9 cellular contexts compared by ENCODE assay signal in the genomic region with DNA sequence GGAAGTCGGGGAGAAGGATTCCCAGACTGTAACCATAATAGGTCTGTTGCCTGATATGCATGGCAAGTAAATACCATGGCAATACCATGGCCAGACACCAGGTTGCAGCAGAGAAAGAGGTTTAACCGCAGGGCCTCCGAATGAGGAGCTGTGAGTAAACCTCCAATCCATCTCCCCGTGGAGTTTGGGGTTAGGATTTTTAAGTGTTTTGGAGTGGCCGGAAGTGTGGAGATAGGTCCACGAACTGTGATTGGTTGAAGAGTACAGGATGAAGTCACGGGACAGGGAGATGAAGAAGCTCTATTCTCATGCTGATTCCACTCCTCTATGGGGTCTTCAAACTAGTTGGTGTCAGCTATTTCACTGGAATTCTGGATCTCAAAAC.
DNase-seq lines count a peak whose midpoint lies in the region; ATAC-seq, FAIRE-seq and TF ChIP-seq lines count a peak whose summit lies in the region.
"Had no signal": no experiment of that assay in that cellular context is flagged by ENCODE, and none has a peak within 500 bp of the region (broad histone marks: within the 10 kb centered on the region; RNA-seq: fewer than 3 reads in every experiment).

No MANE protein-coding gene starts in this region.

- no peak for TF ChIP-seq POLR2A in K562 (conservative IDR thresholded peaks at IDR 0.05)

- H3K79me2 ChIP-seq in MM.1S (ENCODE audit: low read length) (no peaks in the 10 kb centered on the region), K562 (ENCODE audit: control insufficient read depth, insufficient read depth, low read length) (no peaks in the 10 kb centered on the region)

- H3K27ac ChIP-seq in 22Rv1 (no peak overlapping the region), MM.1S (ENCODE audit: low read length) (no peak overlapping the region), K562 (ENCODE audit: extremely low read depth, low read depth, low read length) (no peak overlapping the region)
- H3K27ac ChIP-seq: neutrophil had no signal

- TF ChIP-seq CTCF in 22Rv1 (IDR thresholded peaks at IDR 0.05): peak; percentile 75
- TF ChIP-seq CTCF in GM12873 (IDR thresholded peaks at IDR 0.05; ENCODE audit: insufficient read depth, low read depth, low read length, missing control alignments): peak; percentile 74
- TF ChIP-seq CTCF in MM.1S (IDR thresholded peaks at IDR 0.05; ENCODE audit: low read length): peak; percentile 77
- TF ChIP-seq CTCF in K562 (IDR thresholded peaks at IDR 0.05 in 2 of 3, conservative IDR thresholded peaks at IDR 0.05 in 1 of 3; ENCODE audit: insufficient read depth in 2 of 3, low read depth in 1 of 3, low read length in 3 of 3): peak; percentile 72 to 81 (median 77)

- H3K27me3 ChIP-seq in MM.1S (replicated peaks; ENCODE audit: insufficient read depth, low read length): no peaks in the 10 kb centered on the region
- peaks cover 0 to 12% of the 10 kb centered on the region in 2 experiments; a peak in 2 of 5 replicates for H3K27me3 ChIP-seq in K562 (ENCODE audit: control insufficient read depth in 2 of 2, insufficient read depth in 2 of 2, low read length in 2 of 2)
- H3K27me3 ChIP-seq: neutrophil had no signal

- H3K9ac ChIP-seq in MM.1S (ENCODE audit: low read length): no peak overlapping the region
- no peak overlapping the region for H3K9ac ChIP-seq in K562 (ENCODE audit: insufficient read depth in 1 of 2, low read depth in 2 of 2, low read length in 2 of 2)

- H3K36me3 ChIP-seq in MM.1S (replicated peaks; ENCODE audit: insufficient read depth, low read length) (no peaks in the 10 kb centered on the region), K562 (ENCODE audit: control insufficient read depth, insufficient read depth, low read length) (no peaks in the 10 kb centered on the region)
- H3K36me3 ChIP-seq: neutrophil had no signal

- no peak for TF ChIP-seq EP300 in K562 (IDR thresholded peaks at IDR 0.05; ENCODE audit: low read length)

- H3K9me3 ChIP-seq in MM.1S (replicated peaks; ENCODE audit: insufficient read depth, low read length) (no peaks in the 10 kb centered on the region), K562 (replicated peaks; ENCODE audit: control insufficient read depth, insufficient read depth, low read depth, low read length) (no peaks in the 10 kb centered on the region)
- H3K9me3 ChIP-seq: neutrophil had no signal

- intact Hi-C loops in K562 (cut with micrococcal nuclease): loop anchor here (1.0 to 10.0 kb wide), 3 partner anchors 162 to 427 kb away; no protein-coding TSS in a partner anchor

- POLR2A ChIA-PET in K562 (lab: Yijun Ruan, JAX): interaction anchor here (0.9 to 1.0 kb wide), 3 partner anchors 9 to 215 kb away, joined by 3 read pairs; no protein-coding TSS in a partner anchor

- H4K20me1 ChIP-seq in MM.1S (ENCODE audit: insufficient read depth, low read length): no peaks in the 10 kb centered on the region
- H4K20me1 ChIP-seq in K562 (replicated peaks; ENCODE audit: control insufficient read depth, insufficient read depth, low read length): no peaks in the 10 kb centered on the region; the same call in 1 of the 2 replicates

- H3K4me3 ChIP-seq in MM.1S (ENCODE audit: low read length): no peak overlapping the region
- H3K4me3 ChIP-seq in K562: no peak overlapping the region

- in situ Hi-C loops in K562 (cut with MboI): no loop called here

- H3K9me2 ChIP-seq in MM.1S (replicated peaks; ENCODE audit: insufficient read depth, low read length): no peaks in the 10 kb centered on the region

- no peak overlapping the region; the same call in 1 of the 2 replicates for H3K4me2 ChIP-seq in MM.1S (ENCODE audit: low read depth, low read length)
- H3K4me2 ChIP-seq in K562 (ENCODE audit: insufficient read depth, low read length): no peak overlapping the region

- peak; percentile 69 to 75 for TF ChIP-seq RAD21 in K562 (CRISPR knock-in tag; conservative IDR thresholded peaks at IDR 0.05 in 1 of 2, IDR thresholded peaks at IDR 0.05 in 1 of 2)

- peak; percentile 71 for DNase-seq in MM.1S
- peak; percentile 20 for DNase-seq in SKM-1 (lab: John Stamatoyannopoulos, UW; ENCODE audit: unreplicated experiment)
- peak; percentile 44 to 58 (median 54) for DNase-seq in K562 (ENCODE audit: extremely low read depth in 1 of 4, low spot score in 3 of 4)
- DNase-seq in iPS DF 4.7 (ENCODE audit: extremely low read depth, low spot score): peak; percentile 56
- peak; percentile 55 for DNase-seq in smooth muscle cell of the brain vasculature (ENCODE audit: low read depth, low spot score)

- H3K4me1 ChIP-seq in MM.1S (ENCODE audit: low read length) (no peaks in the 10 kb centered on the region), K562 (replicated peaks in 1 of 2; ENCODE audit: control insufficient read depth in 2 of 2, insufficient read depth in 2 of 2, low read length in 2 of 2) (no peaks in the 10 kb centered on the region)

- H3K9me1 ChIP-seq in K562 (ENCODE audit: control insufficient read depth, insufficient read depth, low read length): no peaks in the 10 kb centered on the region

- FAIRE-seq in K562 (lab: Jason Lieb, UNC): peak; percentile 87

- BruUV-seq in K562 (replicated peaks; lab: Mats Ljungman, UMichigan): no TSS peak

- CTCF ChIA-PET in K562 (lab: Yijun Ruan, JAX; ENCODE audit: low intra/inter-chr PET ratio): interaction anchor here (0.5 to 1.5 kb wide), 4 partner anchors 146 to 813 kb away, joined by 3 to 13 read pairs (median 4); no protein-coding TSS in a partner anchor

- H2AFZ ChIP-seq in MM.1S (ENCODE audit: low read length) (peak overlapping the region; percentile 42; the same call in 1 of the 2 replicates), K562 (ENCODE audit: low read depth, low read length) (no peak overlapping the region)

- ATAC-seq in HG02571 (IDR thresholded peaks at IDR 0.05; ENCODE audit: unreplicated experiment) (peak; percentile 76), K562 (peak; percentile 95)

- WGBS in K562 (ENCODE audit: insufficient coverage, low coverage, missing lambda C conversion rate): 1% methylated on average over 7 of the region's 7 CpGs

- H3F3A ChIP-seq in MM.1S (ENCODE audit: insufficient read depth, low read length): no peaks in the 10 kb centered on the region

TF ChIP-seq in K562, 482 proteins besides CTCF, POLR2A, EP300 and RAD21 (continues in another document):
- TF ChIP-seq EGR1 (conservative IDR thresholded peaks at IDR 0.05) (no peak), SRSF1 (IDR thresholded peaks at IDR 0.05; ENCODE audit: low read depth, low read length) (no peak), CREM (IDR thresholded peaks at IDR 0.05; ENCODE audit: low read depth) (0 out of 2 replicates have a peak, but pooled peaks have one; percentile 8), FOSL1 (tag; conservative IDR thresholded peaks at IDR 0.05) (no peak), ZNF384 (IDR thresholded peaks at IDR 0.05; ENCODE audit: low read depth, low read length) (no peak), BCL6 (CRISPR knock-in tag; IDR thresholded peaks at IDR 0.05) (no peak)
- TF ChIP-seq, protein P1, sequence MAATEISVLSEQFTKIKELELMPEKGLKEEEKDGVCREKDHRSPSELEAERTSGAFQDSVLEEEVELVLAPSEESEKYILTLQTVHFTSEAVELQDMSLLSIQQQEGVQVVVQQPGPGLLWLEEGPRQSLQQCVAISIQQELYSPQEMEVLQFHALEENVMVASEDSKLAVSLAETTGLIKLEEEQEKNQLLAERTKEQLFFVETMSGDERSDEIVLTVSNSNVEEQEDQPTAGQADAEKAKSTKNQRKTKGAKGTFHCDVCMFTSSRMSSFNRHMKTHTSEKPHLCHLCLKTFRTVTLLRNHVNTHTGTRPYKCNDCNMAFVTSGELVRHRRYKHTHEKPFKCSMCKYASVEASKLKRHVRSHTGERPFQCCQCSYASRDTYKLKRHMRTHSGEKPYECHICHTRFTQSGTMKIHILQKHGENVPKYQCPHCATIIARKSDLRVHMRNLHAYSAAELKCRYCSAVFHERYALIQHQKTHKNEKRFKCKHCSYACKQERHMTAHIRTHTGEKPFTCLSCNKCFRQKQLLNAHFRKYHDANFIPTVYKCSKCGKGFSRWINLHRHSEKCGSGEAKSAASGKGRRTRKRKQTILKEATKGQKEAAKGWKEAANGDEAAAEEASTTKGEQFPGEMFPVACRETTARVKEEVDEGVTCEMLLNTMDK (IDR thresholded peaks at IDR 0.05; ENCODE audit: borderline replicate concordance, insufficient read depth, low read depth, low read length, poor library complexity, severe bottlenecking): no peak
- TF ChIP-seq, protein P2, sequence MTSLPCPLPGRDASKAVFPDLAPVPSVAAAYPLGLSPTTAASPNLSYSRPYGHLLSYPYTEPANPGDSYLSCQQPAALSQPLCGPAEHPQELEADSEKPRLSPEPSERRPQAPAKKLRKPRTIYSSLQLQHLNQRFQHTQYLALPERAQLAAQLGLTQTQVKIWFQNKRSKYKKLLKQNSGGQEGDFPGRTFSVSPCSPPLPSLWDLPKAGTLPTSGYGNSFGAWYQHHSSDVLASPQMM (CRISPR knock-in tag; IDR thresholded peaks at IDR 0.05): no peak
- TF ChIP-seq, protein P3, sequence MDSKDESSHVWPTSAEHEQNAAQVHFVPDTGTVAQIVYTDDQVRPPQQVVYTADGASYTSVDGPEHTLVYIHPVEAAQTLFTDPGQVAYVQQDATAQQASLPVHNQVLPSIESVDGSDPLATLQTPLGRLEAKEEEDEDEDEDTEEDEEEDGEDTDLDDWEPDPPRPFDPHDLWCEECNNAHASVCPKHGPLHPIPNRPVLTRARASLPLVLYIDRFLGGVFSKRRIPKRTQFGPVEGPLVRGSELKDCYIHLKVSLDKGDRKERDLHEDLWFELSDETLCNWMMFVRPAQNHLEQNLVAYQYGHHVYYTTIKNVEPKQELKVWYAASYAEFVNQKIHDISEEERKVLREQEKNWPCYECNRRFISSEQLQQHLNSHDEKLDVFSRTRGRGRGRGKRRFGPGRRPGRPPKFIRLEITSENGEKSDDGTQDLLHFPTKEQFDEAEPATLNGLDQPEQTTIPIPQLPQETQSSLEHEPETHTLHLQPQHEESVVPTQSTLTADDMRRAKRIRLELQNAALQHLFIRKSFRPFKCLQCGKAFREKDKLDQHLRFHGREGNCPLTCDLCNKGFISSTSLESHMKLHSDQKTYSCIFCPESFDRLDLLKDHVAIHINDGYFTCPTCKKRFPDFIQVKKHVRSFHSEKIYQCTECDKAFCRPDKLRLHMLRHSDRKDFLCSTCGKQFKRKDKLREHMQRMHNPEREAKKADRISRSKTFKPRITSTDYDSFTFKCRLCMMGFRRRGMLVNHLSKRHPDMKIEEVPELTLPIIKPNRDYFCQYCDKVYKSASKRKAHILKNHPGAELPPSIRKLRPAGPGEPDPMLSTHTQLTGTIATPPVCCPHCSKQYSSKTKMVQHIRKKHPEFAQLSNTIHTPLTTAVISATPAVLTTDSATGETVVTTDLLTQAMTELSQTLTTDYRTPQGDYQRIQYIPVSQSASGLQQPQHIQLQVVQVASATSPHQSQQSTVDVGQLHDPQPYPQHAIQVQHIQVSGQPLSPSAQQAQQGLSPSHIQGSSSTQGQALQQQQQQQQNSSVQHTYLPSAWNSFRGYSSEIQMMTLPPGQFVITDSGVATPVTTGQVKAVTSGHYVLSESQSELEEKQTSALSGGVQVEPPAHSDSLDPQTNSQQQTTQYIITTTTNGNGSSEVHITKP (IDR thresholded peaks at IDR 0.05; ENCODE audit: partially characterized antibody): no peak

Comparison
In these comparisons a context has a peak if more than half of its experiments do, and no peak if none do; other contexts are left out.
1. DNase-seq: peak in every context shown above with its lines; median percentile 71 in MM.1S; 56 in iPS DF 4.7; 55 in smooth muscle cell of the brain vasculature; 54 in K562; 20 in SKM-1.